Comparison of ENCODE assay signal across 8 cellular contexts in the genomic region with DNA sequence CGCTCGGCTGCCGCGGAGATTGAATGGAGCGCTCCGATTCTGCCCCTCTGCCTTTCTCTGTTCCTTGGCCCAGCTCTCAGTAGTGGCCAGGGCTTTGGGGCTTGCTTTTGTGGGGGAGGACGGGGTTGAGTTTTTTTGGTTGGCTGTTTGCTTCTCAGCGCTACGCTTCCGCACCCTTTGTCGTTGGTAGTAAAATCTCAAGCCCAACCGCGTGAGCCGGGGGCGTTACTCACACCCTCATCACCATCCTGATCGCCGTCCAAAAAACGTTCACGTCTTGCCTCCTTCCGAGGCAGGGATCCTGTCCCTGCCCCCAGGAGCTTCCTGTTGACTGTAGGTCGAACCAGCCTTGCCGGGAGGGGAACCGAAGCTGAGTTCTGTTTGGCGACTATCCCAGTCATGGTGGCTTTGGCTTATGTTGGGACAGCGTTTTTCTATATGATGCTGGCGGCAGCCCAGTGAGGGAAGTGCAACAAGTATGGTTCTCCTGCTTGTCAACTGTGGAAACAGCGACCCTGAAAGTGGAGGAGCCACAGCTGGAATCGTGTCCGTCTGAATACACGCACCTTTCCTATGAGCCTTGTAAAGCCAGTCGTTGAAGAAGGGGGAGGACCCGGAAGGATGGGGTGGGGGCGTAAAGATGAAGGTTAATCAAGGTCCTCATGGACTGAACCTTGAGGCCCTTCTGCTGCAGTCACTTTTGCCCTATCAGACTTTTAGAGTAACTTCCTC.
DNase-seq lines count a peak whose midpoint lies in the region; ATAC-seq, FAIRE-seq and TF ChIP-seq lines count a peak whose summit lies in the region.

No MANE protein-coding gene starts in this region.

- H3K4me1 ChIP-seq in neuron (ENCODE audit: insufficient read depth, low read length) (peaks cover 14% of the 10 kb centered on the region), subcutaneous abdominal adipose tissue (ENCODE audit: control insufficient read depth in 5 of 5, insufficient read depth in 5 of 5, low read length in 5 of 5) (peaks cover 2 to 39% (median 27%) of the 10 kb centered on the region in 5 donors)

- H3K9ac ChIP-seq in subcutaneous abdominal adipose tissue (ENCODE audit: low read length in 5 of 5): peak overlapping the region; percentile 38 to 91 (median 86)

- no peak for TF ChIP-seq CTCF in AG10803 (conservative IDR thresholded peaks at IDR 0.05; ENCODE audit: low read length)

- H3K27ac ChIP-seq in subcutaneous abdominal adipose tissue (ENCODE audit: low read depth, low read length): peak overlapping the region; percentile 96

- H3K4me3 ChIP-seq in AG10803 (ENCODE audit: low read length) (peak overlapping the region; percentile 90), neuron (ENCODE audit: low read length) (peak overlapping the region; percentile 97), subcutaneous abdominal adipose tissue (ENCODE audit: low read depth in 1 of 5, low read length in 5 of 5) (peak overlapping the region; percentile 71 to 92 (median 91))

- DNase-seq in AG10803 (ENCODE audit: low read depth): peak; percentile 82
- DNase-seq in RCC 7860 (ENCODE audit: low spot score): peak; percentile 45
- DNase-seq in activated T-helper 1 cell treated with anti-CD3 and anti-CD28 coated beads, Interleukin-2, amount 50 U/mL, for 16 hours (ENCODE audit: low read depth in 1 of 2, low spot score in 1 of 2): peak; percentile 39 to 44
- peak; percentile 73 for DNase-seq in fibroblast of the conjunctiva (ENCODE audit: low read depth)

- H3K27me3 ChIP-seq in neuron (ENCODE audit: insufficient read depth, low read length) (no peaks in the 10 kb centered on the region), subcutaneous abdominal adipose tissue (ENCODE audit: control insufficient read depth in 5 of 5, insufficient read depth in 4 of 5, low read length in 5 of 5) (no peaks in the 10 kb centered on the region)

- ATAC-seq in GM19023 (IDR thresholded peaks at IDR 0.05; ENCODE audit: unreplicated experiment) (peak; percentile 40), HG03354 (IDR thresholded peaks at IDR 0.05; ENCODE audit: poor library complexity, severe bottlenecking, unreplicated experiment) (peak; percentile 48)

- H3K9me3 ChIP-seq in neuron (ENCODE audit: low read length) (no peaks in the 10 kb centered on the region), subcutaneous abdominal adipose tissue (ENCODE audit: control insufficient read depth in 5 of 5, low read length in 5 of 5) (peaks cover 0 to 3% (median 0%) of the 10 kb centered on the region in 5 donors)

- H2AFZ ChIP-seq in neuron (ENCODE audit: low read depth, low read length): peak overlapping the region; percentile 96

- FAIRE-seq in RCC 7860 (lab: Jason Lieb, UNC): peak; percentile 15

- no peaks in the 10 kb centered on the region for H3K36me3 ChIP-seq in neuron (ENCODE audit: insufficient read depth, low read length)
- H3K36me3 ChIP-seq in subcutaneous abdominal adipose tissue (ENCODE audit: control insufficient read depth in 5 of 5, insufficient read depth in 5 of 5, low read length in 5 of 5): no peaks in the 10 kb centered on the region

Comparison
In these comparisons a context has a peak if more than half of its experiments do, and no peak if none do; other contexts are left out.
1. Peak in every context shown above with its lines: DNase-seq, ATAC-seq, H3K4me3 ChIP-seq and H3K27ac ChIP-seq.